In genomic region chr16:4599037-4599436, GRCh38 we compare ENCODE assay signal across 2 cellular contexts.
TF ChIP-seq lines count a peak whose summit lies in the region.

No MANE protein-coding gene starts in this region.

TF ChIP-seq in SK-N-SH, 30 proteins besides CTCF, POLR2A, EP300 and RAD21 (continued from another document):
- TF ChIP-seq NFIC (IDR thresholded peaks at IDR 0.05; ENCODE audit: borderline replicate concordance) (no peak), GATA2 (CRISPR knock-in tag; IDR thresholded peaks at IDR 0.05) (no peak), USF2 (IDR thresholded peaks at IDR 0.05; ENCODE audit: borderline replicate concordance, low read depth, low read length) (no peak), ZBTB33 (IDR thresholded peaks at IDR 0.05; ENCODE audit: borderline replicate concordance, low read depth) (no peak), EZH2phosphoT487 (IDR thresholded peaks at IDR 0.05; ENCODE audit: borderline replicate concordance, low read depth) (no peak), RCOR1 (IDR thresholded peaks at IDR 0.05; ENCODE audit: low read length) (no peak), RXRA (IDR thresholded peaks at IDR 0.05; ENCODE audit: borderline replicate concordance, low read depth) (no peak), SMC3 (IDR thresholded peaks at IDR 0.05; ENCODE audit: low read depth, low read length) (no peak), RFX5 (IDR thresholded peaks at IDR 0.05; ENCODE audit: low read length) (no peak), JUND (IDR thresholded peaks at IDR 0.05) (no peak), MXI1 (IDR thresholded peaks at IDR 0.05; ENCODE audit: low read depth, low read length) (no peak)
- TF ChIP-seq, protein P1, sequence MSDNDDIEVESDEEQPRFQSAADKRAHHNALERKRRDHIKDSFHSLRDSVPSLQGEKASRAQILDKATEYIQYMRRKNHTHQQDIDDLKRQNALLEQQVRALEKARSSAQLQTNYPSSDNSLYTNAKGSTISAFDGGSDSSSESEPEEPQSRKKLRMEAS (IDR thresholded peaks at IDR 0.05; ENCODE audit: low read depth) = no peak

TF ChIP-seq in SK-N-SH treated with all-trans-retinoic acid at 6 μM for 48 hours, 23 proteins besides CTCF, POLR2A, EP300 and RAD21 (continued from another document):
- TF ChIP-seq POU6F1 (CRISPR knock-in tag; IDR thresholded peaks at IDR 0.05; ENCODE audit: borderline replicate concordance, low read depth) (no peak), ZC3H10 (CRISPR knock-in tag; IDR thresholded peaks at IDR 0.05) (no peak), TSHZ2 (CRISPR knock-in tag; IDR thresholded peaks at IDR 0.05) (no peak)
